In genomic region chr2:7071916-7072556, GRCh38 we compare ENCODE assay signal across 21 cellular contexts.
DNase-seq lines count a peak whose midpoint lies in the region; ATAC-seq, FAIRE-seq and TF ChIP-seq lines count a peak whose summit lies in the region.
"Had no signal": no experiment of that assay in that cellular context is flagged by ENCODE, and none has a peak within 500 bp of the region (broad histone marks: within the 10 kb centered on the region; RNA-seq: fewer than 3 reads in every experiment).

No MANE protein-coding gene starts in this region.

- no peak overlapping the region for H2BK15ac ChIP-seq in neuronal stem cell (ENCODE audit: low read length)

- H3K9ac ChIP-seq in K562 (ENCODE audit: insufficient read depth in 1 of 2, low read depth in 2 of 2, low read length in 2 of 2): no peak overlapping the region
- no peak overlapping the region for H3K9ac ChIP-seq in neuronal stem cell (ENCODE audit: low read depth, low read length, poor library complexity)

- peak; percentile 84 for ATAC-seq in HG02759 (IDR thresholded peaks at IDR 0.05; ENCODE audit: unreplicated experiment)
- ATAC-seq in K562: no peak; the same call in 2 of the 3 replicates
- no peak for ATAC-seq in T-helper 17 cell
- ATAC-seq: activated CD4-positive, CD25-positive, alpha-beta regulatory T cell treated with anti-CD3 and anti-CD28 coated beads, Interleukin-2, amount 50 U/mL, for 24 hours; CD8-positive, alpha-beta T cell; gastrocnemius medialis had no signal

- in situ Hi-C loops in K562 (cut with MboI): no loop called here

- BruUV-seq in K562 (replicated peaks; lab: Mats Ljungman, UMichigan): no TSS peak

- no peak overlapping the region for H3K27ac ChIP-seq in K562 (ENCODE audit: extremely low read depth, low read depth, low read length)
- no peak overlapping the region for H3K27ac ChIP-seq in neuronal stem cell (replicated peaks; ENCODE audit: low read length)
- H3K27ac ChIP-seq: colonic mucosa, gastrocnemius medialis had no signal

- peaks cover 5% of the 10 kb centered on the region for H3K36me3 Mint-ChIP-seq in T-helper 17 cell (ENCODE audit: low read depth)

- no peak overlapping the region for H4K8ac ChIP-seq in neuronal stem cell (ENCODE audit: low read depth, low read length)

- H2BK12ac ChIP-seq in neuronal stem cell (ENCODE audit: low read length): no peak overlapping the region

- no peak overlapping the region for H3K4me3 Mint-ChIP-seq in T-helper 17 cell
- H3K4me3 Mint-ChIP-seq: activated naive CD4-positive, alpha-beta T cell treated with anti-CD3 and anti-CD28 coated beads for 36 hours; CD8-positive, alpha-beta T cell; nephron had no signal

- no peak for FAIRE-seq in K562 (lab: Jason Lieb, UNC)
- FAIRE-seq: A204.1, endothelial cell of umbilical vein had no signal

- H2BK5ac ChIP-seq in neuronal stem cell (ENCODE audit: low read length): no peak overlapping the region

- H3K79me2 ChIP-seq in K562 (ENCODE audit: control insufficient read depth, insufficient read depth, low read length): no peaks in the 10 kb centered on the region

- intact Hi-C loops in K562 (cut with micrococcal nuclease): no loop called here

- POLR2A ChIA-PET in K562 (lab: Yijun Ruan, JAX): interaction anchor here (0.6 kb wide), 1 partner anchor 25 kb away, joined by 3 read pairs; no protein-coding TSS in a partner anchor

- TF ChIP-seq RAD21 in K562 (CRISPR knock-in tag; conservative IDR thresholded peaks at IDR 0.05 in 1 of 2, IDR thresholded peaks at IDR 0.05 in 1 of 2): no peak

- peaks cover 5% of the 10 kb centered on the region for H3K4me1 Mint-ChIP-seq in T-helper 17 cell
- H3K4me1 Mint-ChIP-seq: nephron had no signal

- H3K23ac ChIP-seq in neuronal stem cell (ENCODE audit: low read depth, low read length, poor library complexity): no peak overlapping the region

- no peak overlapping the region for H4K91ac ChIP-seq in neuronal stem cell (ENCODE audit: low read depth, low read length, poor library complexity)

- H3K27me3 ChIP-seq in K562 (ENCODE audit: control insufficient read depth in 2 of 2, insufficient read depth in 2 of 2, low read length in 2 of 2): peaks cover 0 to 5% of the 10 kb centered on the region in 2 experiments; a peak in 1 of 5 replicates
- no peaks in the 10 kb centered on the region for H3K27me3 ChIP-seq in neuronal stem cell (ENCODE audit: control insufficient read depth in 3 of 3, insufficient read depth in 3 of 3, low read depth in 1 of 3, low read length in 3 of 3)
- H3K27me3 ChIP-seq: colonic mucosa, gastrocnemius medialis had no signal

- no peak overlapping the region for H3K27ac Mint-ChIP-seq in T-helper 17 cell
- H3K27ac Mint-ChIP-seq: activated naive CD4-positive, alpha-beta T cell treated with anti-CD3 and anti-CD28 coated beads for 36 hours; CD8-positive, alpha-beta T cell; nephron had no signal

- H3K4me3 ChIP-seq in K562: no peak overlapping the region
- no peak overlapping the region for H3K4me3 ChIP-seq in neuronal stem cell (ENCODE audit: low read length in 2 of 2)
- H3K4me3 ChIP-seq: colonic mucosa, gastrocnemius medialis, thoracic aorta had no signal

- no peaks in the 10 kb centered on the region for H3K9me1 ChIP-seq in K562 (ENCODE audit: control insufficient read depth, insufficient read depth, low read length)

- no peak for TF ChIP-seq CTCF in K562 (IDR thresholded peaks at IDR 0.05 in 2 of 3, conservative IDR thresholded peaks at IDR 0.05 in 1 of 3; ENCODE audit: insufficient read depth in 2 of 3, low read depth in 1 of 3, low read length in 3 of 3)

- no peaks in the 10 kb centered on the region for H3K27me3 Mint-ChIP-seq in T-helper 17 cell

- no peaks in the 10 kb centered on the region for H3K79me1 ChIP-seq in neuronal stem cell (ENCODE audit: low read depth, low read length)

- H2AFZ ChIP-seq in K562 (ENCODE audit: low read depth, low read length): no peak overlapping the region
- no peak overlapping the region for H2AFZ ChIP-seq in neuronal stem cell (ENCODE audit: low read length)

- no peak for TF ChIP-seq POLR2A in K562 (conservative IDR thresholded peaks at IDR 0.05)

- TF ChIP-seq EP300 in K562 (IDR thresholded peaks at IDR 0.05; ENCODE audit: low read length): no peak

- H3K4me2 ChIP-seq in K562 (ENCODE audit: insufficient read depth, low read length) (no peak overlapping the region), neuronal stem cell (ENCODE audit: insufficient read depth, low read length, poor library complexity, severe bottlenecking) (no peak overlapping the region)

- WGBS in K562 (ENCODE audit: insufficient coverage, low coverage, missing lambda C conversion rate): 0% methylated on average over 3 of the region's 3 CpGs
- WGBS in neuronal stem cell (ENCODE audit: extremely low coverage in 2 of 2, insufficient read length in 2 of 2, insufficient replicate concordance in 1 of 2), 2 donors: no CpG with 5 or more reads among the region's 3 CpGs

- no peak overlapping the region for H3K4ac ChIP-seq in neuronal stem cell (ENCODE audit: low read length)

- H3K4me1 ChIP-seq in K562 (replicated peaks in 1 of 2; ENCODE audit: control insufficient read depth in 2 of 2, insufficient read depth in 2 of 2, low read length in 2 of 2) (no peaks in the 10 kb centered on the region; a peak in 1 of 5 replicates), neuronal stem cell (ENCODE audit: control insufficient read depth in 2 of 2, insufficient read depth in 1 of 2, low read depth in 1 of 2, low read length in 2 of 2) (no peaks in the 10 kb centered on the region)
- H3K4me1 ChIP-seq: colonic mucosa, gastrocnemius medialis had no signal

- H3K14ac ChIP-seq in neuronal stem cell (ENCODE audit: low read length): no peak overlapping the region

- H2AK5ac ChIP-seq in neuronal stem cell (ENCODE audit: low read depth, low read length): no peak overlapping the region

- H3K9me3 ChIP-seq in K562 (replicated peaks; ENCODE audit: control insufficient read depth, insufficient read depth, low read depth, low read length) (no peaks in the 10 kb centered on the region), neuronal stem cell (replicated peaks in 1 of 2; ENCODE audit: control insufficient read depth in 2 of 2, insufficient read depth in 1 of 2, low read depth in 1 of 2, low read length in 2 of 2) (no peaks in the 10 kb centered on the region), T-helper 17 cell (ENCODE audit: control insufficient read depth, low read length, poor library complexity, severe bottlenecking) (no peaks in the 10 kb centered on the region)
- H3K9me3 ChIP-seq: colonic mucosa, gastrocnemius medialis, thoracic aorta had no signal

- CTCF ChIA-PET in K562 (lab: Yijun Ruan, JAX; ENCODE audit: low intra/inter-chr PET ratio): no interaction called here

- no peaks in the 10 kb centered on the region for H3K36me3 ChIP-seq in K562 (ENCODE audit: control insufficient read depth, insufficient read depth, low read length)
- H3K36me3 ChIP-seq in neuronal stem cell (replicated peaks in 1 of 2; ENCODE audit: control insufficient read depth in 2 of 2, insufficient read depth in 2 of 2, low read length in 2 of 2): no peaks in the 10 kb centered on the region
- H3K36me3 ChIP-seq: colonic mucosa, gastrocnemius medialis, thoracic aorta had no signal

- H3K18ac ChIP-seq in neuronal stem cell (ENCODE audit: low read length): no peak overlapping the region

- DNase-seq in AML-193 (lab: John Stamatoyannopoulos, UW) (peak; percentile 87 to 93), NOMO-1 treated with dmso at 0.1 percent for 144 hours (lab: John Stamatoyannopoulos, UW; ENCODE audit: unreplicated experiment) (peak; percentile 60), K562 (ENCODE audit: extremely low read depth in 1 of 4, low spot score in 3 of 4) (no peak), neuronal stem cell (ENCODE audit: low spot score) (no peak), globus pallidus (ENCODE audit: low spot score) (no peak), T-helper 17 cell (no peak), activated T-cell treated with anti-CD3 and anti-CD28 coated beads for 4 hours (no peak)
- DNase-seq: activated CD8-positive, alpha-beta memory T cell treated with anti-CD3 and anti-CD28 coated beads, Interleukin-2, amount 50 U/mL, for 48 hours; activated naive CD4-positive, alpha-beta T cell treated with anti-CD3 and anti-CD28 coated beads for 36 hours; CD8-positive, alpha-beta T cell; colonic mucosa; gastrocnemius medialis; NCI-H1694; stimulated activated CD4-positive, alpha-beta T cell treated with anti-CD3 and anti-CD28 coated beads, Interleukin-2, amount 100 ng/mL, for 24 hours; SW 1271 had no signal

- no peak overlapping the region for H2BK120ac ChIP-seq in neuronal stem cell (ENCODE audit: low read depth, low read length)

- H4K20me1 ChIP-seq in K562 (replicated peaks; ENCODE audit: control insufficient read depth, insufficient read depth, low read length): no peaks in the 10 kb centered on the region

TF ChIP-seq in K562, 482 proteins besides CTCF, POLR2A, EP300 and RAD21 (continues in another document):
- TF ChIP-seq ZNF316 (IDR thresholded peaks at IDR 0.05): peak; percentile 41; the same call in 1 of the 2 replicates
- TF ChIP-seq ZNF12 (CRISPR knock-in tag; IDR thresholded peaks at IDR 0.05): peak; percentile 100
- peak; percentile 63 to 66 for TF ChIP-seq TRIM24 (IDR thresholded peaks at IDR 0.05)
- TF ChIP-seq ZNF184 (CRISPR knock-in tag; IDR thresholded peaks at IDR 0.05): no peak
- peak; percentile 29; the same call in 1 of the 2 replicates for TF ChIP-seq MAFK (IDR thresholded peaks at IDR 0.05; ENCODE audit: low read length)
- TF ChIP-seq, protein P1, sequence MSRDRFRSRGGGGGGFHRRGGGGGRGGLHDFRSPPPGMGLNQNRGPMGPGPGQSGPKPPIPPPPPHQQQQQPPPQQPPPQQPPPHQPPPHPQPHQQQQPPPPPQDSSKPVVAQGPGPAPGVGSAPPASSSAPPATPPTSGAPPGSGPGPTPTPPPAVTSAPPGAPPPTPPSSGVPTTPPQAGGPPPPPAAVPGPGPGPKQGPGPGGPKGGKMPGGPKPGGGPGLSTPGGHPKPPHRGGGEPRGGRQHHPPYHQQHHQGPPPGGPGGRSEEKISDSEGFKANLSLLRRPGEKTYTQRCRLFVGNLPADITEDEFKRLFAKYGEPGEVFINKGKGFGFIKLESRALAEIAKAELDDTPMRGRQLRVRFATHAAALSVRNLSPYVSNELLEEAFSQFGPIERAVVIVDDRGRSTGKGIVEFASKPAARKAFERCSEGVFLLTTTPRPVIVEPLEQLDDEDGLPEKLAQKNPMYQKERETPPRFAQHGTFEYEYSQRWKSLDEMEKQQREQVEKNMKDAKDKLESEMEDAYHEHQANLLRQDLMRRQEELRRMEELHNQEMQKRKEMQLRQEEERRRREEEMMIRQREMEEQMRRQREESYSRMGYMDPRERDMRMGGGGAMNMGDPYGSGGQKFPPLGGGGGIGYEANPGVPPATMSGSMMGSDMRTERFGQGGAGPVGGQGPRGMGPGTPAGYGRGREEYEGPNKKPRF (IDR thresholded peaks at IDR 0.05; ENCODE audit: low read depth, low read length): no peak
- peak; percentile 53 for TF ChIP-seq CEBPG (CRISPR knock-in tag; IDR thresholded peaks at IDR 0.05)
- TF ChIP-seq CEBPG (tag; conservative IDR thresholded peaks at IDR 0.05 in 1 of 2, IDR thresholded peaks at IDR 0.05 in 1 of 2): peak; percentile 42 to 63
- peak; percentile 77 for TF ChIP-seq MAFG (tag; conservative IDR thresholded peaks at IDR 0.05)
- TF ChIP-seq CTBP1 (IDR thresholded peaks at IDR 0.05; ENCODE audit: borderline replicate concordance): peak; percentile 29; the same call in 1 of the 2 replicates
- peak; percentile 63; the same call in 1 of the 2 replicates for TF ChIP-seq SPI1 (IDR thresholded peaks at IDR 0.05; ENCODE audit: borderline replicate concordance, low read depth, low read length)

Comparison
In these comparisons a context has a peak if more than half of its experiments do, and no peak if none do; other contexts are left out.
1. DNase-seq: peak in AML-193 (2 of 2) and NOMO-1 treated with dmso at 0.1 percent for 144 hours (single experiment); none in K562 (0 of 4), neuronal stem cell (single experiment), globus pallidus (single experiment), T-helper 17 cell (0 of 3) and activated T-cell treated with anti-CD3 and anti-CD28 coated beads for 4 hours (single experiment).